Comparison of ENCODE assay signal across 10 cellular contexts in genomic region chr17:37742762-37743611, GRCh38. TPM values are rescaled to one million over a fixed set of nuclear protein-coding genes. Genes with fewer than 3 reads are reported as not detected.
DNase-seq lines count a peak whose midpoint lies in the region; ATAC-seq and TF ChIP-seq lines count a peak whose summit lies in the region.
"Had no signal": no experiment of that assay in that cellular context is flagged by ENCODE, and none has a peak within 500 bp of the region (broad histone marks: within the 10 kb centered on the region; RNA-seq: fewer than 3 reads in every experiment).

No MANE protein-coding gene starts in this region.

- H3K4me3 ChIP-seq in astrocyte of the cerebellum (ENCODE audit: low read depth, low read length) (peak overlapping the region; percentile 23), mesenchymal stem cell (ENCODE audit: insufficient read depth in 1 of 2, low read depth in 1 of 2, low read length in 2 of 2) (peak overlapping the region; percentile 24 to 88), aorta (ENCODE audit: low read length in 2 of 2) (peak overlapping the region in 1 of 2 donors; percentile 12)

- peak overlapping the region; percentile 26 for H2AK5ac ChIP-seq in mesenchymal stem cell (ENCODE audit: low read length, severe bottlenecking)

- no peak overlapping the region for H2BK12ac ChIP-seq in mesenchymal stem cell (ENCODE audit: low read length in 2 of 2)

- no peak overlapping the region for H3K14ac ChIP-seq in mesenchymal stem cell (ENCODE audit: low read length in 2 of 2)

- H3K9me3 ChIP-seq in mesenchymal stem cell (ENCODE audit: control insufficient read depth, low read length) (no peaks in the 10 kb centered on the region), aorta (ENCODE audit: control insufficient read depth, low read length) (no peaks in the 10 kb centered on the region)

- H2BK120ac ChIP-seq in mesenchymal stem cell (ENCODE audit: low read depth, low read length), result no peak overlapping the region

- peak overlapping the region in 1 of 2 experiments; percentile 91 for H3K23ac ChIP-seq in mesenchymal stem cell (ENCODE audit: low read length in 2 of 2)

- WGBS in mesenchymal stem cell, result 1% methylated on average over 49 of the region's 76 CpGs
- WGBS in aorta, 2 donors, result 5 to 6% methylated on average over 64 to 76 of the region's 76 CpGs

- H3K4me1 ChIP-seq in mesenchymal stem cell (ENCODE audit: control insufficient read depth, insufficient read depth, low read depth, low read length) (peaks cover 5% of the 10 kb centered on the region), aorta (ENCODE audit: control insufficient read depth in 1 of 2, insufficient read depth in 2 of 2, low read length in 2 of 2) (no peaks in the 10 kb centered on the region)

- H3K27ac ChIP-seq in mesenchymal stem cell (ENCODE audit: low read length, poor library complexity, severe bottlenecking) (peak overlapping the region; percentile 99), aorta (ENCODE audit: low read depth in 1 of 2, low read length in 2 of 2) (no peak overlapping the region)

- H3K27me3 ChIP-seq in mesenchymal stem cell (ENCODE audit: control insufficient read depth in 1 of 2, insufficient read depth in 1 of 2, low read length in 2 of 2) (peaks cover 0 to 98% of the 10 kb centered on the region in 2 experiments), aorta (ENCODE audit: control insufficient read depth in 1 of 2, insufficient read depth in 2 of 2, low read length in 1 of 2) (peaks cover 0 to 1% of the 10 kb centered on the region in 2 donors)

- H3K4me2 ChIP-seq in mesenchymal stem cell (ENCODE audit: low read length, poor library complexity, severe bottlenecking), result peak overlapping the region; percentile 3

- ATAC-seq in aorta (ENCODE audit: low FRiP score), result peak; percentile 19

- H2BK15ac ChIP-seq in mesenchymal stem cell (ENCODE audit: low read depth, poor library complexity, severe bottlenecking), result no peak overlapping the region

- peak; percentile 11 for DNase-seq in stimulated activated CD4-positive, alpha-beta T cell treated with anti-CD3 and anti-CD28 coated beads, Interleukin-4, amount 100 ng/mL, for 1 hour
- no peak for DNase-seq in stimulated activated CD4-positive, alpha-beta T cell treated with anti-CD3 and anti-CD28 coated beads, Interleukin-4, amount 100 ng/mL, for 24 hours
- DNase-seq in astrocyte of the cerebellum (ENCODE audit: low read depth), result no peak
- DNase-seq in mesenchymal stem cell, result peak; percentile 28
- no peak for DNase-seq in aorta
- no peak for DNase-seq in 8988T
- DNase-seq in NCI-H1092 (lab: John Stamatoyannopoulos, UW), result no peak
- DNase-seq in SK-N-DZ (ENCODE audit: low spot score), result no peak
- DNase-seq: central memory CD4-positive, alpha-beta T cell; NCI-H2171 treated with DMSO at 0.1 percent for 48 hours had no signal

- H4K8ac ChIP-seq in mesenchymal stem cell (ENCODE audit: low read length), result no peak overlapping the region

- in situ Hi-C loops in astrocyte of the cerebellum (cut with HindIII; ENCODE audit: low sequenced_read_pairs), result no loop called here

- no peak overlapping the region for H4K91ac ChIP-seq in mesenchymal stem cell (ENCODE audit: low read length)

- H2AFZ ChIP-seq in mesenchymal stem cell (ENCODE audit: low read depth, low read length), result no peak overlapping the region

- H2BK5ac ChIP-seq in mesenchymal stem cell (ENCODE audit: low read depth, low read length, poor library complexity, severe bottlenecking), result peak overlapping the region; percentile 99

- no peak overlapping the region for H3K18ac ChIP-seq in mesenchymal stem cell (ENCODE audit: low read depth in 1 of 2, low read length in 2 of 2)

- intact Hi-C loops in aorta (cut with DNase I), result no loop called here

- no peak for TF ChIP-seq CTCF in astrocyte of the cerebellum (IDR thresholded peaks at IDR 0.05; ENCODE audit: low read depth, low read length, missing control alignments)

- no peaks in the 10 kb centered on the region for H3K79me1 ChIP-seq in mesenchymal stem cell (replicated peaks; ENCODE audit: low read length, poor library complexity, severe bottlenecking)

- no peak overlapping the region for H3K4ac ChIP-seq in mesenchymal stem cell (ENCODE audit: low read depth in 1 of 2, low read length in 2 of 2)

- H3K9ac ChIP-seq in mesenchymal stem cell (ENCODE audit: low read length), result no peak overlapping the region

- H3K36me3 ChIP-seq in mesenchymal stem cell (ENCODE audit: control insufficient read depth in 1 of 2, insufficient read depth in 2 of 2, low read depth in 1 of 2, low read length in 2 of 2) (peaks cover 0 to 22% of the 10 kb centered on the region in 2 experiments), aorta (ENCODE audit: control insufficient read depth in 1 of 2, insufficient read depth in 2 of 2, low read length in 1 of 2) (no peaks in the 10 kb centered on the region)

RNA-seq across cellular contexts. Expression of gene HNF1B, which starts 1.9 kb away (rescaled TPM):
- polyA plus RNA-seq in mesenchymal stem cell (2013, experiment 1 of 2), result 0.03 TPM
- 0.03 TPM for polyA plus RNA-seq in mesenchymal stem cell (2013, experiment 2 of 2)
- total RNA-seq in aorta, result not detected
- polyA plus RNA-seq in aorta, result under 1 TPM in 1 of 2 donors, not detected in 1; 0.88 TPM
- polyA plus RNA-seq in SK-N-DZ (2014; cell fraction: cytosol; rRNA removed), result not detected in 2 replicates
- not detected in 2 replicates for polyA plus RNA-seq in SK-N-DZ (2014; cell fraction: nucleus; rRNA removed)

Comparison
In these comparisons a context has a peak if more than half of its experiments do, and no peak if none do; other contexts are left out.
1. DNase-seq: peak in stimulated activated CD4-positive, alpha-beta T cell treated with anti-CD3 and anti-CD28 coated beads, Interleukin-4, amount 100 ng/mL, for 1 hour (single experiment) and mesenchymal stem cell (single experiment); none in stimulated activated CD4-positive, alpha-beta T cell treated with anti-CD3 and anti-CD28 coated beads, Interleukin-4, amount 100 ng/mL, for 24 hours (single experiment), astrocyte of the cerebellum (single experiment), aorta (0 of 2), 8988T (single experiment), NCI-H1092 (single experiment) and SK-N-DZ (single experiment).